In genomic region chr5:106454651-106455415, GRCh38 we compare ENCODE assay signal across 8 cellular contexts.
A peak's percentile ranks its signal among the peaks of the same experiment; 100 is the strongest.
DNase-seq lines count a peak whose midpoint lies in the region; ATAC-seq, FAIRE-seq and TF ChIP-seq lines count a peak whose summit lies in the region.
"Had no signal": no experiment of that assay in that cellular context is flagged by ENCODE, and none has a peak within 500 bp of the region (broad histone marks: within the 10 kb centered on the region; RNA-seq: fewer than 3 reads in every experiment).

No MANE protein-coding gene starts in this region.

- H2BK5ac ChIP-seq in H1 (ENCODE audit: low read depth, low read length), result no peak overlapping the region

- H3K27me3 Mint-ChIP-seq in activated T-helper 2 cell treated with anti-CD3 and anti-CD28 coated beads, Interferon-gamma antibody, Interleukin-2, Interleukin-4, amounts not matched to agents 10 μg/mL and 5 μg/mL and 100 μg/mL, durations not matched to agents 14 hours and 24 hours and 36 hours (ENCODE audit: low read depth), result no peaks in the 10 kb centered on the region
- H3K27me3 Mint-ChIP-seq: activated naive CD4-positive, alpha-beta T cell treated with anti-CD3 and anti-CD28 coated beads, Interleukin-2, amount 50 U/mL, for 24 hours had no signal

- TF ChIP-seq RAD21 in H1 (IDR thresholded peaks at IDR 0.05 in 1 of 2, conservative IDR thresholded peaks at IDR 0.05 in 1 of 2; ENCODE audit: low read depth in 2 of 2, low read length in 2 of 2), result peak; percentile 76 to 82

- no peak for TF ChIP-seq POLR2A in H1 (IDR thresholded peaks at IDR 0.05; ENCODE audit: control extremely low read depth in 1 of 2, low read depth in 2 of 2, low read length in 2 of 2)

- no peak overlapping the region for H4K91ac ChIP-seq in H1 (replicated peaks; ENCODE audit: insufficient read length, low read length)

- no peak for ATAC-seq in HG03432 (IDR thresholded peaks at IDR 0.05; ENCODE audit: unreplicated experiment)

- no peaks in the 10 kb centered on the region for H3K4me1 Mint-ChIP-seq in activated T-helper 2 cell treated with anti-CD3 and anti-CD28 coated beads, Interferon-gamma antibody, Interleukin-2, Interleukin-4, amounts not matched to agents 10 μg/mL and 5 μg/mL and 100 μg/mL, durations not matched to agents 14 hours and 24 hours and 36 hours (ENCODE audit: low read depth)
- H3K4me1 Mint-ChIP-seq: activated naive CD4-positive, alpha-beta T cell treated with anti-CD3 and anti-CD28 coated beads, Interleukin-2, amount 50 U/mL, for 24 hours had no signal

- H3K4me2 ChIP-seq in H1 (ENCODE audit: insufficient read depth in 1 of 2, low read depth in 2 of 2, low read length in 2 of 2) (0 out of 4 replicates have a peak overlapping the region, but pooled peaks of 1 of the 2 experiments have one; percentile 6), osteoblast (ENCODE audit: insufficient read depth, low read length) (no peak overlapping the region)

- no peaks in the 10 kb centered on the region for H3K36me3 Mint-ChIP-seq in activated T-helper 2 cell treated with anti-CD3 and anti-CD28 coated beads, Interferon-gamma antibody, Interleukin-2, Interleukin-4, amounts not matched to agents 10 μg/mL and 5 μg/mL and 100 μg/mL, durations not matched to agents 14 hours and 24 hours and 36 hours (ENCODE audit: low read depth)
- H3K36me3 Mint-ChIP-seq: activated naive CD4-positive, alpha-beta T cell treated with anti-CD3 and anti-CD28 coated beads, Interleukin-2, amount 50 U/mL, for 24 hours had no signal

- H2BK120ac ChIP-seq in H1 (replicated peaks; ENCODE audit: low read depth, low read length), result no peak overlapping the region

- no peak overlapping the region for H4K8ac ChIP-seq in H1 (ENCODE audit: extremely low read depth, insufficient read depth, low read length)

- CTCF ChIA-PET in H1 (lab: Charles Lee; ENCODE audit: partially characterized antibody), result interaction anchor here (0.6 to 2.7 kb wide), 32 partner anchors 9 to 1018 kb away, joined by 3 to 28 read pairs (median 3); no protein-coding TSS in a partner anchor

- H4K20me1 ChIP-seq in H1 (replicated peaks in 1 of 2; ENCODE audit: control insufficient read depth in 1 of 2, insufficient read depth in 2 of 2, low read length in 2 of 2) (no peaks in the 10 kb centered on the region), osteoblast (ENCODE audit: insufficient read depth, low read length) (no peaks in the 10 kb centered on the region)

- H3K56ac ChIP-seq in H1 (replicated peaks; ENCODE audit: insufficient read length, low read depth, low read length), result no peak overlapping the region

- no peak overlapping the region for H4K5ac ChIP-seq in H1 (ENCODE audit: insufficient read length, low read depth, low read length)

- H2AFZ ChIP-seq in H1 (ENCODE audit: low read length) (peak overlapping the region; percentile 100), osteoblast (ENCODE audit: low read length) (no peak overlapping the region)

- H3K14ac ChIP-seq in H1 (ENCODE audit: insufficient read length), result no peak overlapping the region

- H3K4ac ChIP-seq in H1 (replicated peaks; ENCODE audit: insufficient read length, low read depth, low read length), result no peak overlapping the region

- H3K9me3 ChIP-seq in H1 (ENCODE audit: insufficient read depth in 2 of 2, low read depth in 1 of 2, low read length in 1 of 2), result no peaks in the 10 kb centered on the region
- no peaks in the 10 kb centered on the region for H3K9me3 ChIP-seq in osteoblast (ENCODE audit: low read depth, low read length)

- no peaks in the 10 kb centered on the region for H3K27me3 ChIP-seq in H1 (replicated peaks in 1 of 4; ENCODE audit: control insufficient read depth in 3 of 4, extremely low read depth in 1 of 4, insufficient read depth in 3 of 4, low read length in 3 of 4)
- H3K27me3 ChIP-seq in osteoblast (ENCODE audit: insufficient read depth, low read length), result no peaks in the 10 kb centered on the region

- no peak overlapping the region for H3K23ac ChIP-seq in H1 (ENCODE audit: insufficient read length)

- peak; percentile 86 for FAIRE-seq in H1 (lab: Jason Lieb, UNC)

- no peaks in the 10 kb centered on the region for H3K23me2 ChIP-seq in H1 (ENCODE audit: low read depth, low read length)

- H3K4me1 ChIP-seq in H1 (replicated peaks in 1 of 4; ENCODE audit: control insufficient read depth in 3 of 4, insufficient read depth in 4 of 4, low read length in 3 of 4), result no peaks in the 10 kb centered on the region
- H3K4me1 ChIP-seq in osteoblast (ENCODE audit: insufficient read depth, low read length), result peaks cover 11% of the 10 kb centered on the region

- H2BK12ac ChIP-seq in H1 (ENCODE audit: low read depth, low read length), result no peak overlapping the region

- no peak overlapping the region for H2BK15ac ChIP-seq in H1 (ENCODE audit: low read length)

- WGBS in H1 (ENCODE audit: extremely low coverage in 1 of 2, insufficient coverage in 1 of 2, insufficient read length in 1 of 2, insufficient replicate concordance in 2 of 2, low coverage in 1 of 2, low lambda C conversion rate in 2 of 2, missing lambda C conversion rate in 1 of 2), 2 experiments, result 3% methylated on average over 3 of the region's 3 CpGs; no CpG with 5 or more reads in 1 of the 2 experiments

- no peaks in the 10 kb centered on the region for H3K36me3 ChIP-seq in H1 (ENCODE audit: control insufficient read depth in 2 of 4, insufficient read depth in 4 of 4, low read length in 3 of 4)
- H3K36me3 ChIP-seq in osteoblast (ENCODE audit: insufficient read depth, low read length), result no peaks in the 10 kb centered on the region

- H3K18ac ChIP-seq in H1 (ENCODE audit: extremely low read depth, low read length), result no peak overlapping the region

- H3K9me3 Mint-ChIP-seq in activated T-helper 2 cell treated with anti-CD3 and anti-CD28 coated beads, Interferon-gamma antibody, Interleukin-2, Interleukin-4, amounts not matched to agents 10 μg/mL and 5 μg/mL and 100 μg/mL, durations not matched to agents 14 hours and 24 hours and 36 hours, result no peaks in the 10 kb centered on the region
- H3K9me3 Mint-ChIP-seq: activated naive CD4-positive, alpha-beta T cell treated with anti-CD3 and anti-CD28 coated beads, Interleukin-2, amount 50 U/mL, for 24 hours had no signal

- H2AK5ac ChIP-seq in H1 (ENCODE audit: low read depth, low read length), result no peak overlapping the region

- no peak for TF ChIP-seq EP300 in H1 (IDR thresholded peaks at IDR 0.05; ENCODE audit: borderline replicate concordance in 1 of 2, low read depth in 2 of 2, low read length in 2 of 2)

- no peak overlapping the region for H2BK20ac ChIP-seq in H1 (ENCODE audit: low read length)

- DNase-seq in GM12864 (ENCODE audit: low read depth) (no peak), NCI-H1048 (lab: John Stamatoyannopoulos, UW) (peak; percentile 2), H1 (ENCODE audit: low read depth in 1 of 2, low spot score in 2 of 2) (peak; percentile 29 to 53), osteoblast (ENCODE audit: insufficient read length, low spot score, missing footprints) (peak; percentile 2), middle frontal gyrus (ENCODE audit: extremely low spot score, low spot score) (no peak)
- no peak for DNase-seq in activated T-helper 2 cell treated with anti-CD3 and anti-CD28 coated beads, Interferon-gamma antibody, Interleukin-2, Interleukin-4, amounts not matched to agents 10 μg/mL and 5 μg/mL and 100 μg/mL, durations not matched to agents 14 hours and 24 hours and 36 hours (ENCODE audit: low spot score)

- no peak overlapping the region for H3K27ac ChIP-seq in H1 (ENCODE audit: low read depth, low read length)
- no peak overlapping the region for H3K27ac ChIP-seq in osteoblast (ENCODE audit: low read depth, low read length)

- POLR2A ChIA-PET in H1 (lab: Charles Lee; ENCODE audit: partially characterized antibody), result no interaction called here

- no peak overlapping the region for H3K4me3 Mint-ChIP-seq in activated T-helper 2 cell treated with anti-CD3 and anti-CD28 coated beads, Interferon-gamma antibody, Interleukin-2, Interleukin-4, amounts not matched to agents 10 μg/mL and 5 μg/mL and 100 μg/mL, durations not matched to agents 14 hours and 24 hours and 36 hours (ENCODE audit: low read depth)
- H3K4me3 Mint-ChIP-seq: activated naive CD4-positive, alpha-beta T cell treated with anti-CD3 and anti-CD28 coated beads, Interleukin-2, amount 50 U/mL, for 24 hours had no signal

- TF ChIP-seq CTCF in GM12864 (IDR thresholded peaks at IDR 0.05; ENCODE audit: low read depth, low read length, missing control alignments), result peak; percentile 14
- TF ChIP-seq CTCF in H1 (IDR thresholded peaks at IDR 0.05; ENCODE audit: control extremely low read depth in 1 of 3, insufficient read depth in 1 of 3, low read depth in 1 of 3, low read length in 3 of 3), result peak in 2 of 3 experiments; percentile 69 to 87; a peak in 3 of 4 replicates
- peak; percentile 62 for TF ChIP-seq CTCF in osteoblast (IDR thresholded peaks at IDR 0.05; ENCODE audit: extremely low read depth, low read depth, low read length)

- intact Hi-C loops in activated T-helper 2 cell treated with anti-CD3 and anti-CD28 coated beads, Interferon-gamma antibody, Interleukin-2, Interleukin-4, amounts not matched to agents 10 μg/mL and 5 μg/mL and 100 μg/mL, durations not matched to agents 14 hours and 24 hours and 36 hours (cut with micrococcal nuclease), result no loop called here

- no peak overlapping the region for H3K27ac Mint-ChIP-seq in activated T-helper 2 cell treated with anti-CD3 and anti-CD28 coated beads, Interferon-gamma antibody, Interleukin-2, Interleukin-4, amounts not matched to agents 10 μg/mL and 5 μg/mL and 100 μg/mL, durations not matched to agents 14 hours and 24 hours and 36 hours
- H3K27ac Mint-ChIP-seq: activated naive CD4-positive, alpha-beta T cell treated with anti-CD3 and anti-CD28 coated beads, Interleukin-2, amount 50 U/mL, for 24 hours had no signal

- H3K4me3 ChIP-seq in GM12864 (ENCODE audit: low read depth, low read length) (no peak overlapping the region), H1 (ENCODE audit: extremely low read depth in 1 of 4, insufficient read depth in 2 of 4, low read depth in 3 of 4, low read length in 4 of 4) (no peak overlapping the region), osteoblast (ENCODE audit: insufficient read depth, low read length) (no peak overlapping the region)

- H3K79me2 ChIP-seq in H1 (ENCODE audit: control insufficient read depth in 1 of 2, insufficient read depth in 2 of 2, low read length in 2 of 2) (no peaks in the 10 kb centered on the region), osteoblast (ENCODE audit: insufficient read depth, low read length) (no peaks in the 10 kb centered on the region)

- H3K9ac ChIP-seq in H1 (replicated peaks in 1 of 4; ENCODE audit: extremely low read depth in 1 of 4, low read depth in 3 of 4, low read length in 3 of 4), result no peak overlapping the region

- no peaks in the 10 kb centered on the region for H3K79me1 ChIP-seq in H1 (ENCODE audit: low read depth, low read length)

TF ChIP-seq in H1, 55 proteins besides CTCF, POLR2A, EP300 and RAD21:
- TF ChIP-seq YY1 (IDR thresholded peaks at IDR 0.05; ENCODE audit: low read depth, low read length) (0 out of 2 replicates have a peak, but pooled peaks have one; percentile 28), RBBP5 (IDR thresholded peaks at IDR 0.05; ENCODE audit: borderline replicate concordance, low read depth, low read length) (no peak)

Comparison
In these comparisons a context has a peak if more than half of its experiments do, and no peak if none do; other contexts are left out.
1. DNase-seq: peak in NCI-H1048 (single experiment), H1 (2 of 2) and osteoblast (single experiment); none in GM12864 (single experiment), middle frontal gyrus (single experiment) and activated T-helper 2 cell treated with anti-CD3 and anti-CD28 coated beads, Interferon-gamma antibody, Interleukin-2, Interleukin-4, amounts not matched to agents 10 μg/mL and 5 μg/mL and 100 μg/mL, durations not matched to agents 14 hours and 24 hours and 36 hours (single experiment).
2. CTCF ChIP-seq: peak in every context shown above with its lines; median percentile 78 in H1; 62 in osteoblast; 14 in GM12864.